ENCODE assay signal across 1 cellular context in genomic region chr15:70763950-70764730, GRCh38.
TF ChIP-seq lines count a peak whose summit lies in the region.

No MANE protein-coding gene starts in this region.

TF ChIP-seq in endothelial cell of umbilical vein, 7 proteins besides CTCF, POLR2A, EP300 and RAD21:
- TF ChIP-seq EZH2 (IDR thresholded peaks at IDR 0.05; ENCODE audit: borderline replicate concordance, low read depth, low read length, severe bottlenecking) (no peak), FOS (IDR thresholded peaks at IDR 0.05; ENCODE audit: borderline replicate concordance, insufficient read depth, low read length) (no peak), JUN (IDR thresholded peaks at IDR 0.05; ENCODE audit: borderline replicate concordance, insufficient read depth, insufficient read length, low read depth) (no peak), MYC (IDR thresholded peaks at IDR 0.05; ENCODE audit: low read depth, low read length) (no peak), POLR2AphosphoS5 (IDR thresholded peaks at IDR 0.05; ENCODE audit: insufficient read depth, low read depth, low read length) (no peak), GATA2 (IDR thresholded peaks at IDR 0.05; ENCODE audit: insufficient read depth, insufficient read length, low read depth, low read length) (no peak), MAX (IDR thresholded peaks at IDR 0.05; ENCODE audit: insufficient read depth, insufficient read length) (no peak)
TF ChIP-seq in endothelial cell of umbilical vein: peak in this region for 0.
